ENCODE assay signal across 23 cellular contexts in the genomic region with DNA sequence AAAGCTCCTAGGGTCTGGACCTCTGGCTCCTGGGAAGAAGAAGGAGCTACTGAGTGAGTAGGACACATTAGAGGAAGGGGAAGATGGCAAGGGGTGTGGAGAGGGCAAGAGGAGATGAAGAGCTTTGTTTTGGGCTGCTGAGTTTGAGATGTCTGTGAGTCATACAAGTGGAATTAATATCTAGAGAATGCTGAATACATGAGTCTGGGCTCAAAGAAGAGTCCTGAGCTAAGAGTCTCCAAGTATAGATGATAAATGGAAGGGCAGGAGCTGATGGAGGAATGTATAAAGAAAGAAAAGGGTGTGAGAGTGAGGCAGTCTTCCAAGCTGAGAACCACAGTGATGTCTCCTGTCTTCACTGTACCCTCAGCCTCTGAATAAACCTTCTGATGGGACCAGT.
"Had no signal": no experiment of that assay in that cellular context is flagged by ENCODE, and none has a peak within 500 bp of the region (broad histone marks: within the 10 kb centered on the region; RNA-seq: fewer than 3 reads in every experiment).

No MANE protein-coding gene starts in this region.

- H3K4me3 ChIP-seq: breast epithelium, colonic mucosa, heart right ventricle, lower lobe of right lung, mucosa of descending colon, pancreas, psoas muscle, skin epidermis, tibial artery had no signal

- H3K4me1 ChIP-seq: breast epithelium, colonic mucosa, heart right ventricle, lower lobe of right lung, pancreas, psoas muscle, tibial artery had no signal

- FAIRE-seq: endometrium, keratinocyte, pancreas had no signal

- H3K27me3 ChIP-seq: breast epithelium, colonic mucosa, pancreas, tibial artery had no signal

- H3K36me3 ChIP-seq: breast epithelium, colonic mucosa, heart right ventricle, lower lobe of right lung, pancreas, tibial artery had no signal

- H3K9me3 ChIP-seq: breast epithelium, colonic mucosa, heart right ventricle, lower lobe of right lung, mucosa of descending colon, pancreas, psoas muscle, tibial artery had no signal

- ATAC-seq: heart right ventricle; left lobe of liver; lower lobe of right lung; mucosa of descending colon; pancreas; psoas muscle; right cardiac atrium; stimulated activated naive CD8-positive, alpha-beta T cell treated with anti-CD3 and anti-CD28 coated beads, Interleukin-15, amount 100 ng/mL, for 72 hours had no signal

- H3K27ac ChIP-seq: breast epithelium, colonic mucosa, heart right ventricle, lower lobe of right lung, pancreas, psoas muscle, skin epidermis, tibial artery had no signal

- DNase-seq: activated B cell treated with CpG ODN at 0.5 μM for 24 hours; activated CD4-positive, alpha-beta memory T cell treated with anti-CD3 and anti-CD28 coated beads for 36 hours; activated CD4-positive, alpha-beta T cell treated with anti-CD3 and anti-CD28 coated beads for 48 hours; activated gamma-delta T cell; aorta; colonic mucosa; heart right ventricle; lower lobe of right lung; mesendoderm; mucosa of descending colon; nephron progenitor cell; pancreas; psoas muscle; right cardiac atrium; stimulated activated CD4-positive, alpha-beta T cell treated with anti-CD3 and anti-CD28 coated beads, Interleukin-1b, Interleukin-23, amount 100 ng/mL, for 48 hours; stimulated activated naive CD8-positive, alpha-beta T cell treated with anti-CD3 and anti-CD28 coated beads, Interleukin-15, amount 100 ng/mL, for 72 hours; T-helper 9 cell; tibial artery had no signal
